ENCODE assay signal across 14 cellular contexts in the genomic region with DNA sequence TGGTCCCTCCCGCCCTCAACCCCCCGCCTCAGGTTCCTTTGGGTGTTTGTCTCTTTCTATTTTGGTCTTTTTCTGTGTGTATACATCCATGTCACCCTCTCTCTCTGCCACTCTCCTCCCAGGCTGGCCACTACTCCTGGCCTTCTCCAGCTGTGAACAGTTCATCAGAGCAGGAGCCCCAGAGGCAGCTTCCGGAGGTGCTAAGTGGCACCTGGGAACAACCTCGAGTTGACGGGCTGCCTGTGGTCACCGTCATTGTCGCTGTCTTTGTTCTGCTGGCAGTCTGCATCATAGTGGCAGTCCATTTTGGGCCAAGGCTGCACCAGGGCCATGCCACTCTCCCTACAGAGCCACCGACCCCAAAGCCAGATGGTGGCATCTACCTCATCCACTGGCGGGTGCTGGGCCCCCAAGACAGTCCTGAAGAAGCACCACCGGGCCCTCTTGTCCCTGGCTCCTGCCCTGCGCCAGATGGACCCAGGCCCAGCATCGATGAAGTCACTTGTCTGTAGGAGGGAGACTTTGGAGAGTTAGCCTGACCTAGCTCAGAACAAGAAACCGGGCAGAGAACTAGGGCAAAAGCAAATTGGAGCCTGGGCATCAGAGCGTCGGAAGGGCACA. TPM values are rescaled to one million over a fixed set of nuclear protein-coding genes. Genes with fewer than 3 reads are reported as not detected.
DNase-seq lines count a peak whose midpoint lies in the region; ATAC-seq, FAIRE-seq and TF ChIP-seq lines count a peak whose summit lies in the region.
"Had no signal": no experiment of that assay in that cellular context is flagged by ENCODE, and none has a peak within 500 bp of the region (broad histone marks: within the 10 kb centered on the region; RNA-seq: fewer than 3 reads in every experiment).

No MANE protein-coding gene starts in this region.

- H3K4me1 ChIP-seq in iPS-18a (ENCODE audit: control insufficient read depth, low read depth, low read length) (peaks cover 23% of the 10 kb centered on the region), subcutaneous abdominal adipose tissue (ENCODE audit: control insufficient read depth in 5 of 5, insufficient read depth in 5 of 5, low read length in 5 of 5) (peaks cover 3 to 53% (median 41%) of the 10 kb centered on the region in 5 donors)

- no peaks in the 10 kb centered on the region for H3K36me3 ChIP-seq in iPS-18a (ENCODE audit: control insufficient read depth, low read depth, low read length)
- peaks cover 0 to 26% (median 16%) of the 10 kb centered on the region in 5 donors for H3K36me3 ChIP-seq in subcutaneous abdominal adipose tissue (ENCODE audit: control insufficient read depth in 5 of 5, insufficient read depth in 5 of 5, low read length in 5 of 5)

- CTCF ChIA-PET in activated naive CD4-positive, alpha-beta T cell treated with anti-CD3 and anti-CD28 coated beads for 36 hours (lab: Charles Lee): interaction anchor here (0.9 kb wide), 1 partner anchor 23 kb away, joined by 3 read pairs; no protein-coding TSS in a partner anchor
- CTCF ChIA-PET in activated CD4-positive, alpha-beta memory T cell treated with anti-CD3 and anti-CD28 coated beads, Interleukin-2, amount 10 ng/mL, durations not matched to agents 7 days and 5 days (lab: Charles Lee): interaction anchor here (1.1 to 1.5 kb wide), 2 partner anchors 42 to 50 kb away, joined by 3 read pairs; no protein-coding TSS in a partner anchor

- peaks cover 25% of the 10 kb centered on the region for H3K36me3 Mint-ChIP-seq in activated naive CD4-positive, alpha-beta T cell treated with anti-CD3 and anti-CD28 coated beads for 36 hours (ENCODE audit: low read depth)
- H3K36me3 Mint-ChIP-seq in activated CD4-positive, alpha-beta memory T cell treated with anti-CD3 and anti-CD28 coated beads, Interleukin-2, amount 10 ng/mL, durations not matched to agents 7 days and 5 days (ENCODE audit: low read depth): peaks cover 41% of the 10 kb centered on the region

- H3K27me3 ChIP-seq in iPS-18a (ENCODE audit: control insufficient read depth, insufficient read depth, low read length) (no peaks in the 10 kb centered on the region), subcutaneous abdominal adipose tissue (ENCODE audit: control insufficient read depth in 5 of 5, insufficient read depth in 4 of 5, low read length in 5 of 5) (no peaks in the 10 kb centered on the region)

- peak; percentile 41 for DNase-seq in activated naive CD4-positive, alpha-beta T cell treated with anti-CD3 and anti-CD28 coated beads for 36 hours
- DNase-seq in activated naive CD4-positive, alpha-beta T cell treated with Interleukin-2 at 50 U/mL for 16 hours: no peak
- no peak for DNase-seq in activated CD4-positive, alpha-beta memory T cell treated with anti-CD3 and anti-CD28 coated beads, Interleukin-2, amount 10 ng/mL, durations not matched to agents 7 days and 5 days
- DNase-seq in GM12892 (ENCODE audit: insufficient read length) (no peak), NCI-H2029 (lab: John Stamatoyannopoulos, UW) (no peak)
- DNase-seq: activated effector memory CD4-positive, alpha-beta T cell treated with Interleukin-2 at 50 U/mL for 16 hours; midbrain; NCI-H1930 had no signal

- H3K27ac Mint-ChIP-seq in activated naive CD4-positive, alpha-beta T cell treated with anti-CD3 and anti-CD28 coated beads for 36 hours: peak overlapping the region; percentile 65
- peak overlapping the region; percentile 90 for H3K27ac Mint-ChIP-seq in activated CD4-positive, alpha-beta memory T cell treated with anti-CD3 and anti-CD28 coated beads, Interleukin-2, amount 10 ng/mL, durations not matched to agents 7 days and 5 days

- FAIRE-seq in GM12892 (lab: Jason Lieb, UNC): no peak
- FAIRE-seq: G401.6, HTR-8/SVneo had no signal

- ATAC-seq in HG03139 (IDR thresholded peaks at IDR 0.05; ENCODE audit: unreplicated experiment): no peak

- H3K9ac ChIP-seq in iPS-18a (ENCODE audit: low read length): peak overlapping the region; percentile 44
- H3K9ac ChIP-seq in subcutaneous abdominal adipose tissue (ENCODE audit: low read length in 5 of 5): no peak overlapping the region

- peaks cover 78% of the 10 kb centered on the region for H3K4me1 Mint-ChIP-seq in activated naive CD4-positive, alpha-beta T cell treated with anti-CD3 and anti-CD28 coated beads for 36 hours (ENCODE audit: low read depth)
- peaks cover 89% of the 10 kb centered on the region for H3K4me1 Mint-ChIP-seq in activated CD4-positive, alpha-beta memory T cell treated with anti-CD3 and anti-CD28 coated beads, Interleukin-2, amount 10 ng/mL, durations not matched to agents 7 days and 5 days

- POLR2A ChIA-PET in activated CD4-positive, alpha-beta memory T cell treated with anti-CD3 and anti-CD28 coated beads, Interleukin-2, amount 10 ng/mL, durations not matched to agents 7 days and 5 days (lab: Charles Lee): interaction anchor here (0.9 to 5.8 kb wide), 5 partner anchors 9 to 88 kb away, joined by 3 to 63 read pairs (median 7); a partner anchor contains a TSS

- H3K27ac ChIP-seq in iPS-18a (ENCODE audit: low read length) (no peak overlapping the region), subcutaneous abdominal adipose tissue (ENCODE audit: low read depth, low read length) (peak overlapping the region; percentile 11)

- H3K4me3 Mint-ChIP-seq in activated naive CD4-positive, alpha-beta T cell treated with anti-CD3 and anti-CD28 coated beads for 36 hours: peak overlapping the region; percentile 61
- H3K4me3 Mint-ChIP-seq in activated CD4-positive, alpha-beta memory T cell treated with anti-CD3 and anti-CD28 coated beads, Interleukin-2, amount 10 ng/mL, durations not matched to agents 7 days and 5 days: peak overlapping the region; percentile 73

- H3K4me3 ChIP-seq in iPS-18a (ENCODE audit: low read length) (peak overlapping the region; percentile 32), subcutaneous abdominal adipose tissue (ENCODE audit: low read depth in 1 of 5, low read length in 5 of 5) (no peak overlapping the region)

- no peaks in the 10 kb centered on the region for H3K27me3 Mint-ChIP-seq in activated naive CD4-positive, alpha-beta T cell treated with anti-CD3 and anti-CD28 coated beads for 36 hours (ENCODE audit: low read depth)
- H3K27me3 Mint-ChIP-seq in activated CD4-positive, alpha-beta memory T cell treated with anti-CD3 and anti-CD28 coated beads, Interleukin-2, amount 10 ng/mL, durations not matched to agents 7 days and 5 days: no peaks in the 10 kb centered on the region

- intact Hi-C loops in activated naive CD4-positive, alpha-beta T cell treated with anti-CD3 and anti-CD28 coated beads for 36 hours (cut with micrococcal nuclease): loop anchor here (1.0 to 5.0 kb wide), 5 partner anchors 9 to 58 kb away; no protein-coding TSS in a partner anchor

- H3K9me3 ChIP-seq in iPS-18a (ENCODE audit: control insufficient read depth, low read depth, low read length) (no peaks in the 10 kb centered on the region), subcutaneous abdominal adipose tissue (ENCODE audit: control insufficient read depth in 5 of 5, low read length in 5 of 5) (no peaks in the 10 kb centered on the region)

- H3K9me3 Mint-ChIP-seq in activated naive CD4-positive, alpha-beta T cell treated with anti-CD3 and anti-CD28 coated beads for 36 hours: no peaks in the 10 kb centered on the region
- H3K9me3 Mint-ChIP-seq in activated CD4-positive, alpha-beta memory T cell treated with anti-CD3 and anti-CD28 coated beads, Interleukin-2, amount 10 ng/mL, durations not matched to agents 7 days and 5 days: no peaks in the 10 kb centered on the region

- no peak for TF ChIP-seq POLR2A in GM12892 (IDR thresholded peaks at IDR 0.05; ENCODE audit: low read depth, low read length)

RNA-seq across cellular contexts. Expression of a gene that starts 1.7 kb away (rescaled TPM):
- under 1 TPM; 0.14 to 0.37 TPM for total RNA-seq in activated naive CD4-positive, alpha-beta T cell treated with anti-CD3 and anti-CD28 coated beads for 36 hours
- 1 to 10 TPM; 2.0 to 2.3 TPM for total RNA-seq in activated CD4-positive, alpha-beta memory T cell treated with anti-CD3 and anti-CD28 coated beads, Interleukin-2, amount 10 ng/mL, durations not matched to agents 7 days and 5 days
- not detected for polyA plus RNA-seq in GM12892 (2012; ENCODE audit: missing spikeins)
- total RNA-seq: dermis blood vessel endothelial cell had no signal

RNA-seq across cellular contexts. Expression of a gene that starts 10.0 kb away (rescaled TPM):
- total RNA-seq in activated naive CD4-positive, alpha-beta T cell treated with anti-CD3 and anti-CD28 coated beads for 36 hours: under 1 TPM; 0.74 to 0.81 TPM
- 1 to 10 TPM in 1 of 2 experiments, not detected in 1; 1.1 TPM for total RNA-seq in activated CD4-positive, alpha-beta memory T cell treated with anti-CD3 and anti-CD28 coated beads, Interleukin-2, amount 10 ng/mL, durations not matched to agents 7 days and 5 days
- polyA plus RNA-seq in GM12892 (2012; ENCODE audit: missing spikeins): not detected

RNA-seq across cellular contexts. Expression of a gene that starts 10.0 kb away (rescaled TPM):
- total RNA-seq in activated naive CD4-positive, alpha-beta T cell treated with anti-CD3 and anti-CD28 coated beads for 36 hours: 100 to 1,000 TPM; 136 to 140 TPM
- total RNA-seq in activated CD4-positive, alpha-beta memory T cell treated with anti-CD3 and anti-CD28 coated beads, Interleukin-2, amount 10 ng/mL, durations not matched to agents 7 days and 5 days: 100 to 1,000 TPM; 277 to 281 TPM
- polyA plus RNA-seq in GM12892 (2012; ENCODE audit: missing spikeins): 2.9 TPM

RNA-seq across cellular contexts. Expression of a gene that starts 33.2 kb away (rescaled TPM):
- total RNA-seq in activated naive CD4-positive, alpha-beta T cell treated with anti-CD3 and anti-CD28 coated beads for 36 hours: 10 to 100 TPM; 18.1 to 18.8 TPM
- total RNA-seq in activated CD4-positive, alpha-beta memory T cell treated with anti-CD3 and anti-CD28 coated beads, Interleukin-2, amount 10 ng/mL, durations not matched to agents 7 days and 5 days: 10 to 100 TPM; 16.1 to 17.0 TPM
- polyA plus RNA-seq in GM12892 (2012; ENCODE audit: missing spikeins): 14.0 TPM
